In genomic region chr9:114592356-114592755, GRCh38 we compare ENCODE assay signal across 8 cellular contexts. TPM values are rescaled to one million over a fixed set of nuclear protein-coding genes. Genes with fewer than 3 reads are reported as not detected.
DNase-seq lines count a peak whose midpoint lies in the region; ATAC-seq and TF ChIP-seq lines count a peak whose summit lies in the region.

No MANE protein-coding gene starts in this region.

- H3K9me3 Mint-ChIP-seq in activated naive CD8-positive, alpha-beta T cell treated with anti-CD3 and anti-CD28 coated beads, Interleukin-2, amount 10 ng/mL, durations not matched to agents 7 days and 5 days = no peaks in the 10 kb centered on the region
- H3K9me3 Mint-ChIP-seq in WTC11 = no peaks in the 10 kb centered on the region

- peaks cover 42% of the 10 kb centered on the region for H3K36me3 Mint-ChIP-seq in activated naive CD8-positive, alpha-beta T cell treated with anti-CD3 and anti-CD28 coated beads, Interleukin-2, amount 10 ng/mL, durations not matched to agents 7 days and 5 days
- peaks cover 58% of the 10 kb centered on the region for H3K36me3 Mint-ChIP-seq in WTC11

- H3K36me3 ChIP-seq in OCI-LY1 (ENCODE audit: insufficient read depth, low read length) (peaks cover 52% of the 10 kb centered on the region), kidney epithelial cell (ENCODE audit: control insufficient read depth, insufficient read depth, low read length) (peaks cover 1% of the 10 kb centered on the region), transverse colon (peaks cover 0 to 39% (median 20%) of the 10 kb centered on the region in 4 donors)

- H3K27ac ChIP-seq in OCI-LY1 (ENCODE audit: low read depth, low read length, poor library complexity, severe bottlenecking) = peak overlapping the region; percentile 84
- peak overlapping the region; percentile 44 to 98 (median 59) for H3K27ac ChIP-seq in transverse colon

- H3K79me2 ChIP-seq in OCI-LY1 (ENCODE audit: insufficient read depth, low read length) = peaks cover 61% of the 10 kb centered on the region

- H3K27me3 Mint-ChIP-seq in activated naive CD8-positive, alpha-beta T cell treated with anti-CD3 and anti-CD28 coated beads, Interleukin-2, amount 10 ng/mL, durations not matched to agents 7 days and 5 days = no peaks in the 10 kb centered on the region
- no peaks in the 10 kb centered on the region for H3K27me3 Mint-ChIP-seq in WTC11 (ENCODE audit: low read depth)

- DNase-seq in ELR (ENCODE audit: low read depth) (peak; percentile 23), kidney epithelial cell (ENCODE audit: low read depth) (no peak), transverse colon (peak; percentile 37), WTC11 (ENCODE audit: low spot score) (no peak), cerebellar nuclear complex (lab: John Stamatoyannopoulos, UW) (no peak), NCI-H1417 treated with DMSO at 0.1 percent for 48 hours (lab: John Stamatoyannopoulos, UW) (no peak)
- peak; percentile 43 for DNase-seq in activated naive CD8-positive, alpha-beta T cell treated with anti-CD3 and anti-CD28 coated beads, Interleukin-2, amount 10 ng/mL, durations not matched to agents 7 days and 5 days

- TF ChIP-seq EP300 in transverse colon (IDR thresholded peaks at IDR 0.05; ENCODE audit: low read depth) = no peak

- no peaks in the 10 kb centered on the region for H3K9me2 ChIP-seq in OCI-LY1 (ENCODE audit: low read depth, low read length)

- peaks cover 41% of the 10 kb centered on the region for H3K4me1 ChIP-seq in OCI-LY1 (ENCODE audit: insufficient read depth, low read length, severe bottlenecking)
- peaks cover 18 to 51% (median 45%) of the 10 kb centered on the region in 4 donors for H3K4me1 ChIP-seq in transverse colon

- peaks cover 55% of the 10 kb centered on the region for H3K4me1 Mint-ChIP-seq in activated naive CD8-positive, alpha-beta T cell treated with anti-CD3 and anti-CD28 coated beads, Interleukin-2, amount 10 ng/mL, durations not matched to agents 7 days and 5 days
- peaks cover 17% of the 10 kb centered on the region for H3K4me1 Mint-ChIP-seq in WTC11

- POLR2A ChIA-PET in activated naive CD8-positive, alpha-beta T cell treated with anti-CD3 and anti-CD28 coated beads, Interleukin-2, amount 10 ng/mL, durations not matched to agents 7 days and 5 days (lab: Charles Lee) = interaction anchor here (0.8 to 4.1 kb wide), 8 partner anchors 9 to 204 kb away, joined by 3 to 50 read pairs (median 4); partner anchors contain the start of genes AKNA and TMEM268
- POLR2A ChIA-PET in WTC11 (lab: Charles Lee) = no interaction called here

- in situ Hi-C loops in transverse colon (cut with MboI; ENCODE audit: low pct_ligation_motif_present in 1 of 4, low pct_unique_long_range_greater_than_20kb in 1 of 4, low sequenced_read_pairs in 3 of 4) = no loop called here

- WGBS in transverse colon (ENCODE audit: low coverage in 1 of 2), 2 donors = 33 to 46% methylated on average over 6 of the region's 6 CpGs

- TF ChIP-seq CTCF in OCI-LY1 (IDR thresholded peaks at IDR 0.05; ENCODE audit: low read length) (peak; percentile 70), kidney epithelial cell (IDR thresholded peaks at IDR 0.05; ENCODE audit: insufficient read depth, low read length, poor library complexity, severe bottlenecking) (peak; percentile 14), transverse colon (IDR thresholded peaks at IDR 0.05) (peak in 3 of 5 experiments; percentile 30 to 36 (median 31)), WTC11 (IDR thresholded peaks at IDR 0.05) (no peak)

- H3K27ac Mint-ChIP-seq in activated naive CD8-positive, alpha-beta T cell treated with anti-CD3 and anti-CD28 coated beads, Interleukin-2, amount 10 ng/mL, durations not matched to agents 7 days and 5 days = peak overlapping the region; percentile 88
- H3K27ac Mint-ChIP-seq in WTC11 = no peak overlapping the region; the same call in 1 of the 2 replicates

- no peak overlapping the region for H2AFZ ChIP-seq in OCI-LY1 (ENCODE audit: low read length)

- no peaks in the 10 kb centered on the region for H3K9me3 ChIP-seq in OCI-LY1 (ENCODE audit: low read length)
- H3K9me3 ChIP-seq in transverse colon = no peaks in the 10 kb centered on the region

- peak overlapping the region; percentile 80 for H3K4me3 Mint-ChIP-seq in activated naive CD8-positive, alpha-beta T cell treated with anti-CD3 and anti-CD28 coated beads, Interleukin-2, amount 10 ng/mL, durations not matched to agents 7 days and 5 days
- H3K4me3 Mint-ChIP-seq in WTC11 = no peak overlapping the region

- H3K27me3 ChIP-seq in OCI-LY1 (ENCODE audit: insufficient read depth, low read length) = no peaks in the 10 kb centered on the region
- no peaks in the 10 kb centered on the region for H3K27me3 ChIP-seq in kidney epithelial cell (ENCODE audit: control insufficient read depth, insufficient read depth, low read length)
- no peaks in the 10 kb centered on the region for H3K27me3 ChIP-seq in transverse colon

- no peak for TF ChIP-seq POLR2A in transverse colon (IDR thresholded peaks at IDR 0.05)

- H3K9ac ChIP-seq in OCI-LY1 (ENCODE audit: low read length) = peak overlapping the region; percentile 48; the same call in 1 of the 2 replicates

- peak; percentile 55 for ATAC-seq in activated naive CD8-positive, alpha-beta T cell treated with anti-CD3 and anti-CD28 coated beads, Interleukin-2, amount 10 ng/mL, durations not matched to agents 7 days and 5 days (ENCODE audit: low read depth)
- no peak for ATAC-seq in WTC11

- H3K4me3 ChIP-seq in OCI-LY1 (ENCODE audit: low read depth, low read length, poor library complexity, severe bottlenecking) = peak overlapping the region; percentile 23
- no peak overlapping the region for H3K4me3 ChIP-seq in kidney epithelial cell (ENCODE audit: low read depth, low read length)
- no peak overlapping the region for H3K4me3 ChIP-seq in transverse colon

- peaks cover 4% of the 10 kb centered on the region; the same call in 1 of the 2 replicates for H3F3A ChIP-seq in OCI-LY1 (ENCODE audit: insufficient read depth, low read length)

- peak overlapping the region; percentile 67 for H3K4me2 ChIP-seq in OCI-LY1 (ENCODE audit: low read length)

- CTCF ChIA-PET in WTC11 (lab: Charles Lee) = interaction anchor here (0.7 to 3.5 kb wide), 7 partner anchors 22 to 203 kb away, joined by 3 to 13 read pairs (median 5); no protein-coding TSS in a partner anchor

- no peaks in the 10 kb centered on the region for H4K20me1 ChIP-seq in OCI-LY1 (ENCODE audit: insufficient read depth, low read length)

- intact Hi-C loops in transverse colon (cut with DNase I; ENCODE audit: low total_unique reads) = no loop called here

TF ChIP-seq in WTC11, 78 proteins besides CTCF, POLR2A, EP300 and RAD21:
- no peak for TF ChIP-seq TCF7 (CRISPR knock-in tag; IDR thresholded peaks at IDR 0.05; ENCODE audit: low read depth)
- TF ChIP-seq NFATC4 (CRISPR knock-in tag; IDR thresholded peaks at IDR 0.05) = no peak
- TF ChIP-seq E2F1 (CRISPR knock-in tag; IDR thresholded peaks at IDR 0.05) = no peak
- no peak for TF ChIP-seq FOXJ3 (CRISPR knock-in tag; IDR thresholded peaks at IDR 0.05; ENCODE audit: borderline replicate concordance)
- no peak for TF ChIP-seq KAT7 (CRISPR knock-in tag; IDR thresholded peaks at IDR 0.05; ENCODE audit: borderline replicate concordance)
- TF ChIP-seq SP1 (CRISPR knock-in tag; conservative IDR thresholded peaks at IDR 0.05) = no peak

RNA-seq across cellular contexts. Expression of gene ATP6V1G1, which starts 4.8 kb away (rescaled TPM):
- total RNA-seq in activated naive CD8-positive, alpha-beta T cell treated with anti-CD3 and anti-CD28 coated beads, Interleukin-2, amount 10 ng/mL, durations not matched to agents 7 days and 5 days = 10 to 100 TPM; 95.8 to 96.7 TPM
- 338 and 392 TPM in 2 replicates for total RNA-seq in kidney epithelial cell
- 100 to 1,000 TPM; 102 to 144 (median 131) TPM for total RNA-seq in transverse colon
- total RNA-seq in WTC11 (2021) = 91.3 to 108 TPM (median 92.4 TPM) in 3 replicates

RNA-seq across cellular contexts. Expression of gene TMEM268, which starts 18.7 kb away (rescaled TPM):
- total RNA-seq in activated naive CD8-positive, alpha-beta T cell treated with anti-CD3 and anti-CD28 coated beads, Interleukin-2, amount 10 ng/mL, durations not matched to agents 7 days and 5 days = 10 to 100 TPM; 22.0 to 23.1 TPM
- total RNA-seq in kidney epithelial cell = 17.9 and 19.4 TPM in 2 replicates
- total RNA-seq in transverse colon = 1 to 10 TPM; 6.2 to 9.7 (median 7.3) TPM
- 8.1 to 12.3 TPM (median 8.5 TPM) in 3 replicates for total RNA-seq in WTC11 (2021)

Comparison
In these comparisons a context has a peak if more than half of its experiments do, and no peak if none do; other contexts are left out.
1. DNase-seq: peak in ELR (single experiment), activated naive CD8-positive, alpha-beta T cell treated with anti-CD3 and anti-CD28 coated beads, Interleukin-2, amount 10 ng/mL, durations not matched to agents 7 days and 5 days (single experiment) and transverse colon (single experiment); none in kidney epithelial cell (single experiment), WTC11 (single experiment), cerebellar nuclear complex (0 of 2) and NCI-H1417 treated with DMSO at 0.1 percent for 48 hours (single experiment).